In the genomic region with DNA sequence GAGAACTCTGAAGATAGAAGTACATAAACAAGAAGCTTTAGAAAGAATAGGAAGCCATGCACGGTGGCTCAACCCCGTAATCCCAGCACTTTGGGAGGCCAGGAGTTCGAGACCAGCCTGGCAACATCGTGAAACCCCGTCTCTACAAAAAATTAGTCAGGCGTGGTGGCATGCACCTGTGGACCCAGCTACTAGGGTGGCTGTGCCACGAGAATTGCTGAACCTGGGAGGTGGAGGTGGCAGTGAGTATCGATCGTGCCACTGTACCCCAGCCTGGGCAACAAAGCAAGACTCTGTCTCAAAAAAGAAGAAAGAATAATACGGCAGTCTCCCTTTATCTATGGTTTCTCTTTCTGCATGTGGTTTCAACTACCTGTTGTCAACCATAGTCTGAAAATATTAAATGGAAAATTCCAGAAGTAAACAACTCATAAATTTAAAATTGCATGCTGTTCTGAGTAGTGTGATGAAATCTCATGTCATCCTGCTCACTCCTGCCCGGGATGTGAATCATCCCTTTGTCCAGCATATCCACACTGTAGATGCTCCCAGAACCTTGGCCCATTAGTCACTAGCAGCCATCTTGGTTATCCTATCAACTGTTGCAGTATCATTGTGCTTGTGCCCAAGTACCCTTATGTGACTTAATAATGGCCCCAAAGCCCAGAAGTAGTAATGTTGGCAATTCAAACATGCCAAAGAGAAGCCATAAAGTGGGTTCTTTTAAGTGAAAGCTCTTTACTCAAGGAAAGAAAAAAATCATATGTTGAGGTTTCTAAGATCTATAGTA, we compare ENCODE assay signal across 10 cellular contexts. TPM values are rescaled to one million over a fixed set of nuclear protein-coding genes. Genes with fewer than 3 reads are reported as not detected.
DNase-seq lines count a peak whose midpoint lies in the region; ATAC-seq and TF ChIP-seq lines count a peak whose summit lies in the region.
"Had no signal": no experiment of that assay in that cellular context is flagged by ENCODE, and none has a peak within 500 bp of the region (broad histone marks: within the 10 kb centered on the region; RNA-seq: fewer than 3 reads in every experiment).

No MANE protein-coding gene starts in this region.

- H2AFZ ChIP-seq in neural progenitor cell (replicated peaks): no peak overlapping the region

- H4K20me1 ChIP-seq in neural progenitor cell (ENCODE audit: low read depth): peaks cover 38% of the 10 kb centered on the region

- peaks cover 42% of the 10 kb centered on the region for H3K36me3 ChIP-seq in neural progenitor cell

- no peak overlapping the region for H3K9ac ChIP-seq in neural progenitor cell

- DNase-seq in ACHN (peak; percentile 46), HCEC 1CT (peak; percentile 93), foreskin melanocyte (peak; percentile 52), superior temporal gyrus (ENCODE audit: extremely low spot score) (no peak), neural progenitor cell (ENCODE audit: low spot score) (no peak)
- DNase-seq: H7, RPMI8226 had no signal

- H3K4me1 ChIP-seq in neural progenitor cell: no peaks in the 10 kb centered on the region

- H3K4me3 ChIP-seq in neural progenitor cell: no peak overlapping the region

- H3K79me2 ChIP-seq in neural progenitor cell (ENCODE audit: low read depth): peaks cover 99% of the 10 kb centered on the region

- H3K4me2 ChIP-seq in neural progenitor cell: no peak overlapping the region

- peak overlapping the region; percentile 63 for H3K27ac Mint-ChIP-seq in activated T-helper 17 cell treated with anti-CD3 and anti-CD28 coated beads, Interleukin-2, amount 50 U/mL, for 72 hours
- no peak overlapping the region for H3K27ac Mint-ChIP-seq in neural progenitor cell

- in situ Hi-C loops in ACHN (cut with HindIII; ENCODE audit: low pct_ligation_motif_present, low pct_unique_long_range_greater_than_20kb, low sequenced_read_pairs): no loop called here

- H3K27ac ChIP-seq in neural progenitor cell: no peak overlapping the region

- peaks cover 38% of the 10 kb centered on the region for H3K4me1 Mint-ChIP-seq in activated T-helper 17 cell treated with anti-CD3 and anti-CD28 coated beads, Interleukin-2, amount 50 U/mL, for 72 hours
- H3K4me1 Mint-ChIP-seq in neural progenitor cell: no peaks in the 10 kb centered on the region

- peak overlapping the region; percentile 39 for H3K4me3 Mint-ChIP-seq in activated T-helper 17 cell treated with anti-CD3 and anti-CD28 coated beads, Interleukin-2, amount 50 U/mL, for 72 hours
- no peak overlapping the region for H3K4me3 Mint-ChIP-seq in neural progenitor cell

- H3K9me3 ChIP-seq in neural progenitor cell (ENCODE audit: low read depth): no peaks in the 10 kb centered on the region

- TF ChIP-seq CTCF in neural progenitor cell (IDR thresholded peaks at IDR 0.05): no peak

- H3K9me3 Mint-ChIP-seq in activated T-helper 17 cell treated with anti-CD3 and anti-CD28 coated beads, Interleukin-2, amount 50 U/mL, for 72 hours: no peaks in the 10 kb centered on the region
- peaks cover 2% of the 10 kb centered on the region for H3K9me3 Mint-ChIP-seq in neural progenitor cell

- H3K27me3 Mint-ChIP-seq in activated T-helper 17 cell treated with anti-CD3 and anti-CD28 coated beads, Interleukin-2, amount 50 U/mL, for 72 hours: no peaks in the 10 kb centered on the region
- peaks cover 4% of the 10 kb centered on the region for H3K27me3 Mint-ChIP-seq in neural progenitor cell (ENCODE audit: insufficient read depth, low read depth)

- H3F3A ChIP-seq in neural progenitor cell (ENCODE audit: low read depth): peaks cover 15% of the 10 kb centered on the region

- ATAC-seq in activated T-helper 17 cell treated with anti-CD3 and anti-CD28 coated beads, Interleukin-2, amount 50 U/mL, for 72 hours (replicated peaks): peak; percentile 21
- ATAC-seq in GM21825 (IDR thresholded peaks at IDR 0.05; ENCODE audit: unreplicated experiment) (no peak), GM18502 (IDR thresholded peaks at IDR 0.05; ENCODE audit: poor library complexity, unreplicated experiment) (no peak)

- H3K36me3 Mint-ChIP-seq in activated T-helper 17 cell treated with anti-CD3 and anti-CD28 coated beads, Interleukin-2, amount 50 U/mL, for 72 hours (ENCODE audit: low read depth): peaks cover 99% of the 10 kb centered on the region
- peaks cover 64% of the 10 kb centered on the region for H3K36me3 Mint-ChIP-seq in neural progenitor cell

- no peaks in the 10 kb centered on the region for H3K27me3 ChIP-seq in neural progenitor cell

RNA-seq across cellular contexts. Expression of a gene that starts 22.1 kb away (rescaled TPM):
- total RNA-seq in activated T-helper 17 cell treated with anti-CD3 and anti-CD28 coated beads, Interleukin-2, amount 50 U/mL, for 72 hours: 100 to 1,000 TPM; 111 to 132 TPM
- 334 and 501 TPM in 2 replicates for total RNA-seq in neural progenitor cell (ENCODE audit: low replicate concordance)

Comparison
In these comparisons a context has a peak if more than half of its experiments do, and no peak if none do; other contexts are left out.
1. DNase-seq: peak in ACHN (single experiment), HCEC 1CT (single experiment) and foreskin melanocyte (single experiment); none in superior temporal gyrus (single experiment) and neural progenitor cell (single experiment).